Comparison of ENCODE assay signal across 18 cellular contexts in genomic region chr15:64472161-64472560, GRCh38.
"Had no signal": no experiment of that assay in that cellular context is flagged by ENCODE, and none has a peak within 500 bp of the region (broad histone marks: within the 10 kb centered on the region; RNA-seq: fewer than 3 reads in every experiment).

No MANE protein-coding gene starts in this region.

- H3K9me3 ChIP-seq: SK-N-SH had no signal

- DNase-seq: KBM-7, MV-4-11, NCI-H1048, NCI-H1105, NCI-H1417 treated with DMSO at 0.1 percent for 48 hours, NCI-H146, NCI-H1694 treated with DMSO at 0.1 percent for 48 hours, NCI-H1930, NCI-H2081, NCI-H2107, NCI-H2227 treated with DMSO at 0.1 percent for 48 hours, NCI-H524, NCI-H526 treated with DMSO at 0.1 percent for 48 hours, NCI-H748 treated with DMSO at 0.1 percent for 48 hours, RPMI8226, SHP77, SK-N-SH, SW 1271 had no signal
